In genomic region chr2:131552886-131553285, GRCh38 we compare ENCODE assay signal across 2 cellular contexts.
TF ChIP-seq lines count a peak whose summit lies in the region.

No MANE protein-coding gene starts in this region.

TF ChIP-seq in A549, 52 proteins besides CTCF, POLR2A, EP300 and RAD21:
- TF ChIP-seq REST (IDR thresholded peaks at IDR 0.05) (peak; percentile 68), FOSL2 (IDR thresholded peaks at IDR 0.05) (no peak), FOSL2 (CRISPR knock-in tag; IDR thresholded peaks at IDR 0.05) (no peak), FOSB (CRISPR knock-in tag; IDR thresholded peaks at IDR 0.05) (no peak), GATA3 (IDR thresholded peaks at IDR 0.05; ENCODE audit: borderline replicate concordance) (no peak), BHLHE40 (IDR thresholded peaks at IDR 0.05; ENCODE audit: low read depth, low read length) (no peak)
- TF ChIP-seq, protein P1, sequence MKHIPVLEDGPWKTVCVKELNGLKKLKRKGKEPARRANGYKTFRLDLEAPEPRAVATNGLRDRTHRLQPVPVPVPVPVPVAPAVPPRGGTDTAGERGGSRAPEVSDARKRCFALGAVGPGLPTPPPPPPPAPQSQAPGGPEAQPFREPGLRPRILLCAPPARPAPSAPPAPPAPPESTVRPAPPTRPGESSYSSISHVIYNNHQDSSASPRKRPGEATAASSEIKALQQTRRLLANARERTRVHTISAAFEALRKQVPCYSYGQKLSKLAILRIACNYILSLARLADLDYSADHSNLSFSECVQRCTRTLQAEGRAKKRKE (CRISPR knock-in tag; IDR thresholded peaks at IDR 0.05; ENCODE audit: low read depth): no peak

TF ChIP-seq in PFSK-1, 5 proteins besides CTCF, POLR2A, EP300 and RAD21 (continued from another document):
- peak; percentile 48 to 88; a peak in 3 of 4 replicates for TF ChIP-seq REST (IDR thresholded peaks at IDR 0.05; ENCODE audit: insufficient read depth in 1 of 2, low read depth in 2 of 2, low read length in 2 of 2)
- TF ChIP-seq TAF1 (IDR thresholded peaks at IDR 0.05; ENCODE audit: borderline replicate concordance, insufficient read depth, low read length): no peak
